ENCODE assay signal across 11 cellular contexts in genomic region chr1:157968951-157969350, GRCh38. TPM values are rescaled to one million over a fixed set of nuclear protein-coding genes. Genes with fewer than 3 reads are reported as not detected.
DNase-seq lines count a peak whose midpoint lies in the region; ATAC-seq and TF ChIP-seq lines count a peak whose summit lies in the region.
"Had no signal": no experiment of that assay in that cellular context is flagged by ENCODE, and none has a peak within 500 bp of the region (broad histone marks: within the 10 kb centered on the region; RNA-seq: fewer than 3 reads in every experiment).

No MANE protein-coding gene starts in this region.

- peak; percentile 27 for DNase-seq in GOT3 (lab: John Stamatoyannopoulos, UW)
- DNase-seq in fibroblast of peridontal ligament (ENCODE audit: extremely low read depth) = peak; percentile 94
- no peak for DNase-seq in SHP77 treated with DMSO at 0.1 percent for 48 hours (lab: John Stamatoyannopoulos, UW)
- no peak for DNase-seq in OCI-M2 (lab: John Stamatoyannopoulos, UW; ENCODE audit: unreplicated experiment)
- DNase-seq in T-cell = no peak
- no peak for DNase-seq in naive thymus-derived CD8-positive, alpha-beta T cell
- DNase-seq: activated T-cell treated with anti-CD3 and anti-CD28 coated beads for 4 hours, cortex of kidney had no signal

- no peaks in the 10 kb centered on the region for H3K36me3 Mint-ChIP-seq in T-cell
- no peaks in the 10 kb centered on the region for H3K36me3 Mint-ChIP-seq in naive thymus-derived CD8-positive, alpha-beta T cell

- peaks cover 0 to 3% (median 3%) of the 10 kb centered on the region in 3 donors for H3K9me3 ChIP-seq in skeletal muscle tissue (ENCODE audit: control insufficient read depth in 3 of 3, low read length in 3 of 3)
- H3K9me3 ChIP-seq: thyroid gland had no signal

- peak overlapping the region; percentile 45 for H3K27ac ChIP-seq in skeletal muscle tissue (ENCODE audit: low read depth, low read length)
- H3K27ac ChIP-seq: thyroid gland had no signal

- ATAC-seq in SK-N-SH treated with all-trans-retinoic acid at 6 μM for 48 hours (peak; percentile 84), T-cell (replicated peaks in 1 of 4) (no peak)
- ATAC-seq in naive thymus-derived CD8-positive, alpha-beta T cell = no peak

- POLR2A ChIA-PET in T-cell (lab: Charles Lee) = no interaction called here
- POLR2A ChIA-PET in naive thymus-derived CD8-positive, alpha-beta T cell (lab: Charles Lee) = no interaction called here

- no peaks in the 10 kb centered on the region for H3K4me1 Mint-ChIP-seq in T-cell
- H3K4me1 Mint-ChIP-seq in naive thymus-derived CD8-positive, alpha-beta T cell = no peaks in the 10 kb centered on the region

- H3K27me3 ChIP-seq in skeletal muscle tissue (ENCODE audit: control insufficient read depth in 3 of 3, insufficient read depth in 3 of 3, low read length in 3 of 3) = peaks cover 0 to 7% (median 0%) of the 10 kb centered on the region in 3 donors
- H3K27me3 ChIP-seq: thyroid gland had no signal

- H3K9ac ChIP-seq in skeletal muscle tissue (ENCODE audit: low read depth in 1 of 3, low read length in 3 of 3) = no peak overlapping the region

- no peak overlapping the region for H3K4me3 ChIP-seq in skeletal muscle tissue (ENCODE audit: low read length in 3 of 3)
- H3K4me3 ChIP-seq: thyroid gland had no signal

- H3K36me3 ChIP-seq in skeletal muscle tissue (ENCODE audit: control insufficient read depth in 3 of 3, insufficient read depth in 3 of 3, low read length in 3 of 3) = no peaks in the 10 kb centered on the region
- H3K36me3 ChIP-seq: thyroid gland had no signal

- CTCF ChIA-PET in T-cell (lab: Charles Lee) = interaction anchor here in 1 of 2 donors (1.1 kb wide), 1 partner anchor 12 kb away, joined by 3 read pairs; no protein-coding TSS in a partner anchor

- H3K27ac Mint-ChIP-seq in T-cell = no peak overlapping the region
- H3K27ac Mint-ChIP-seq in naive thymus-derived CD8-positive, alpha-beta T cell = no peak overlapping the region

- peaks cover 10 to 13% of the 10 kb centered on the region in 2 donors for H3K27me3 Mint-ChIP-seq in T-cell
- H3K27me3 Mint-ChIP-seq in naive thymus-derived CD8-positive, alpha-beta T cell = peaks cover 2 to 16% (median 3%) of the 10 kb centered on the region in 5 donors

- H3K9me3 Mint-ChIP-seq in T-cell = peaks cover 0 to 6% (median 0%) of the 10 kb centered on the region in 3 donors
- H3K9me3 Mint-ChIP-seq in naive thymus-derived CD8-positive, alpha-beta T cell = peaks cover 0 to 7% (median 0%) of the 10 kb centered on the region in 9 donors

- H3K4me3 Mint-ChIP-seq in T-cell = no peak overlapping the region
- H3K4me3 Mint-ChIP-seq in naive thymus-derived CD8-positive, alpha-beta T cell = no peak overlapping the region

- H3K4me1 ChIP-seq in skeletal muscle tissue (ENCODE audit: control insufficient read depth in 3 of 3, insufficient read depth in 3 of 3, low read length in 3 of 3) = peaks cover 6 to 16% (median 13%) of the 10 kb centered on the region in 3 donors

TF ChIP-seq in SK-N-SH treated with all-trans-retinoic acid at 6 μM for 48 hours, 23 proteins besides CTCF, POLR2A, EP300 and RAD21:
- TF ChIP-seq RARB (CRISPR knock-in tag; IDR thresholded peaks at IDR 0.05) (no peak), PATZ1 (CRISPR knock-in tag; IDR thresholded peaks at IDR 0.05; ENCODE audit: borderline replicate concordance) (no peak), TOX (CRISPR knock-in tag; IDR thresholded peaks at IDR 0.05; ENCODE audit: borderline replicate concordance) (no peak), ZFP30 (CRISPR knock-in tag; IDR thresholded peaks at IDR 0.05) (no peak), ZC3H10 (CRISPR knock-in tag; IDR thresholded peaks at IDR 0.05) (no peak), TSHZ2 (CRISPR knock-in tag; IDR thresholded peaks at IDR 0.05) (no peak)

RNA-seq across cellular contexts. Expression of gene KIRREL1, which starts 24.5 kb away (rescaled TPM):
- total RNA-seq in skeletal muscle tissue (23.5 TPM), T-cell (under 1 TPM in 3 of 5 donors, not detected in 2; 0.16 to 0.20 (median 0.19) TPM)
- total RNA-seq in naive thymus-derived CD8-positive, alpha-beta T cell = not detected
- polyA plus RNA-seq in naive thymus-derived CD8-positive, alpha-beta T cell = not detected

Comparison
In these comparisons a context has a peak if more than half of its experiments do, and no peak if none do; other contexts are left out.
1. DNase-seq: peak in GOT3 (single experiment) and fibroblast of peridontal ligament (single experiment); none in SHP77 treated with DMSO at 0.1 percent for 48 hours (single experiment), OCI-M2 (single experiment), T-cell (0 of 34) and naive thymus-derived CD8-positive, alpha-beta T cell (0 of 10).
2. RNA of gene KIRREL1, which starts 24.5 kb away (total RNA-seq): 23.5 TPM in skeletal muscle tissue (single experiment); 0.16 to 0.20 TPM in T-cell and not detected in naive thymus-derived CD8-positive, alpha-beta T cell; every median in the first group is over 10 times any median in the second.